Comparison of ENCODE assay signal across 1 cellular context in genomic region chr10:79003183-79004100, GRCh38.
TF ChIP-seq lines count a peak whose summit lies in the region.

No MANE protein-coding gene starts in this region.

TF ChIP-seq in GM23338, 12 proteins besides CTCF, POLR2A, EP300 and RAD21:
- no peak for TF ChIP-seq ZNF462 (CRISPR knock-in tag; IDR thresholded peaks at IDR 0.05)
